8 cellular contexts compared by ENCODE assay signal in the genomic region with DNA sequence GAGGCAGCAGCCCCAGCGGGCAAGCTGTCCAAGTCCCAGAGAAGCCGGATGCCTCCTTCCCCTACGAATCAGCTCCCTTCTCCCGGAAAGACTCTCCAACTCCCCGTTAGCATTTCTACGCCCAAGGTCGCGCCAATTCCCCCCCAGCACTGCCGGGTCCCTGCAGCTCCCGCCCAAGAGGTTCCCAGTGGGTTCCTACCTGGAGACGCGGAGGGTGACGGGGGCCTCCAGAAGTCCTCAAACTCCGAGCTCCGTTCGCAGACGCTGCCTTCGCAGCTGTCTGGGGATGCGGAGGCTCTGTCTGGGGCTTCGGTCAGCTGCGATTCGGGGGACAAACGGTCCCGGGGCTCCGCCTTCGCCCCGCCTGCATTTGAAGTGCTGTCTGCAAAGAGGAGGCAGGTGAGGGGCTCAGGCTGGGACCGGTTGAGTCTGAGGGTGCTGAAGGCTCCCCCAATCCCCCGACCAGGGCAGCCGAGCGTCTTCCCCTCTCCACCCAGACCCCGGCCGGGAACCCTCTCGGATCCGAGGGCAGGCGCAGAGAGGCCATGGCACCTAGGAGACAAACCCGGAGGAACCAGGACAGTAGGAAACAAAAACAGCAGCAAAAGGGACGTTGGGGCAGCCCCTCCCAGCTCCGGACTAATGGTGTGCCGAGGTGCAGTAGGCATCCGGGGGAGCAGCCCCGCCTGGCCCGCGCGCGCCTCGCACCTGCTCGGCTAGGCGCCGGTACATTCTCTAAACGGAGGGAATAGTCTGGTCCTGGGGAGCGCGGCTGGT. TPM values are rescaled to one million over a fixed set of nuclear protein-coding genes. Genes with fewer than 3 reads are reported as not detected.
DNase-seq lines count a peak whose midpoint lies in the region; ATAC-seq and TF ChIP-seq lines count a peak whose summit lies in the region.

No MANE protein-coding gene starts in this region.

- peaks cover 72% of the 10 kb centered on the region for H3K27me3 Mint-ChIP-seq in chondrocyte (ENCODE audit: low read depth)

- peak overlapping the region; percentile 57 for H3K4me3 Mint-ChIP-seq in chondrocyte (ENCODE audit: unreplicated experiment)

- H3K27ac ChIP-seq in RWPE2 (ENCODE audit: poor library complexity, severe bottlenecking) = no peak overlapping the region

- peaks cover 6% of the 10 kb centered on the region for H3K36me3 Mint-ChIP-seq in chondrocyte (ENCODE audit: low read depth)

- H3K27me3 ChIP-seq in RWPE2 (ENCODE audit: insufficient read depth, poor library complexity, severe bottlenecking) = peaks cover 92% of the 10 kb centered on the region
- no peaks in the 10 kb centered on the region for H3K27me3 ChIP-seq in mononuclear cell (ENCODE audit: insufficient read depth, low read length)

- DNase-seq in NCI-H82 (lab: John Stamatoyannopoulos, UW) (peak; percentile 56), NCI-H82 treated with DMSO at 0.1 percent for 48 hours (lab: John Stamatoyannopoulos, UW; ENCODE audit: unreplicated experiment) (no peak), RWPE2 (ENCODE audit: low spot score) (no peak), chondrocyte (ENCODE audit: low spot score) (peak; percentile 68), SHP77 treated with DMSO at 0.1 percent for 48 hours (lab: John Stamatoyannopoulos, UW) (no peak)

- H3K4me1 Mint-ChIP-seq in chondrocyte (ENCODE audit: low read depth) = peaks cover 46% of the 10 kb centered on the region

- H3K9me3 ChIP-seq in RWPE2 (ENCODE audit: severe bottlenecking) (no peaks in the 10 kb centered on the region), mononuclear cell (ENCODE audit: low read depth, low read length) (no peaks in the 10 kb centered on the region)

- no peak overlapping the region for H3K4me3 ChIP-seq in RWPE2 (ENCODE audit: severe bottlenecking)
- H3K4me3 ChIP-seq in mononuclear cell (ENCODE audit: low read length) = peak overlapping the region; percentile 64

- no peak overlapping the region for H3K27ac Mint-ChIP-seq in chondrocyte (ENCODE audit: unreplicated experiment)

- no peaks in the 10 kb centered on the region for H3K4me1 ChIP-seq in RWPE2 (ENCODE audit: insufficient read depth, poor library complexity, severe bottlenecking)
- H3K4me1 ChIP-seq in mononuclear cell (ENCODE audit: insufficient read depth, low read length) = peaks cover 59% of the 10 kb centered on the region

- TF ChIP-seq CTCF in RWPE2 (IDR thresholded peaks at IDR 0.05; ENCODE audit: poor library complexity, severe bottlenecking) (no peak), chondrocyte (IDR thresholded peaks at IDR 0.05) (no peak)

- no peaks in the 10 kb centered on the region for H3K9me3 Mint-ChIP-seq in chondrocyte (ENCODE audit: low read depth)

- H3K36me3 ChIP-seq in RWPE2 (ENCODE audit: low read depth) = no peaks in the 10 kb centered on the region

- ATAC-seq in RWPE2 (ENCODE audit: low read depth) (peak; percentile 29), HG02870 (IDR thresholded peaks at IDR 0.05; ENCODE audit: unreplicated experiment) (no peak), HG03520 (IDR thresholded peaks at IDR 0.05; ENCODE audit: unreplicated experiment) (no peak)

RNA-seq across cellular contexts. Expression of a gene that starts 3.9 kb away (rescaled TPM):
- total RNA-seq in chondrocyte (0.15 TPM in 1 of 3 replicates, not detected in the others), mononuclear cell (7.1 TPM)

Comparison
In these comparisons a context has a peak if more than half of its experiments do, and no peak if none do; other contexts are left out.
1. DNase-seq: peak in NCI-H82 (single experiment) and chondrocyte (single experiment); none in NCI-H82 treated with DMSO at 0.1 percent for 48 hours (single experiment), RWPE2 (single experiment) and SHP77 treated with DMSO at 0.1 percent for 48 hours (single experiment).